ENCODE assay signal across 8 cellular contexts in genomic region chr6:112252571-112253504, GRCh38. TPM values are rescaled to one million over a fixed set of nuclear protein-coding genes. Genes with fewer than 3 reads are reported as not detected.
DNase-seq lines count a peak whose midpoint lies in the region; ATAC-seq and TF ChIP-seq lines count a peak whose summit lies in the region.

No MANE protein-coding gene starts in this region.

- BruUV-seq in mammary epithelial cell (replicated peaks; lab: Mats Ljungman, UMichigan) = no TSS peak

- no peak overlapping the region for H3K27ac ChIP-seq in mammary epithelial cell (ENCODE audit: insufficient read depth, low read depth, low read length)
- peak overlapping the region in 1 of 3 donors; percentile 47 for H3K27ac ChIP-seq in right lobe of liver
- peak overlapping the region; percentile 81 to 93 for H3K27ac ChIP-seq in testis

- intact Hi-C loops in mammary epithelial cell (cut with micrococcal nuclease) = no loop called here
- intact Hi-C loops in right lobe of liver (cut with DNase I) = no loop called here
- intact Hi-C loops in testis (cut with DNase I; ENCODE audit: low total_unique reads) = no loop called here

- H3K36me3 ChIP-seq in mammary epithelial cell (ENCODE audit: insufficient read depth, low read length) = no peaks in the 10 kb centered on the region
- no peaks in the 10 kb centered on the region for H3K36me3 ChIP-seq in right lobe of liver
- H3K36me3 ChIP-seq in testis (ENCODE audit: low read depth, missing control alignments) = no peaks in the 10 kb centered on the region

- H3K27ac Mint-ChIP-seq in activated CD8-positive, alpha-beta memory T cell treated with anti-CD3 and anti-CD28 coated beads, Interleukin-2, amount 10 ng/mL, durations not matched to agents 7 days and 5 days = no peak overlapping the region

- no peak for ATAC-seq in activated CD8-positive, alpha-beta memory T cell treated with anti-CD3 and anti-CD28 coated beads, Interleukin-2, amount 10 ng/mL, durations not matched to agents 7 days and 5 days
- ATAC-seq in right lobe of liver (no peak), HG03139 (IDR thresholded peaks at IDR 0.05; ENCODE audit: unreplicated experiment) (no peak)

- H3K4me3 ChIP-seq in mammary epithelial cell (replicated peaks in 1 of 3; ENCODE audit: insufficient read depth in 1 of 3, low read depth in 2 of 3, low read length in 3 of 3) (no peak overlapping the region), right lobe of liver (peak overlapping the region; percentile 49 to 66 (median 65)), testis (peak overlapping the region; percentile 69 to 82)

- no peak for DNase-seq in activated CD8-positive, alpha-beta memory T cell treated with anti-CD3 and anti-CD28 coated beads, Interleukin-2, amount 10 ng/mL, durations not matched to agents 7 days and 5 days
- no peak for DNase-seq in activated CD8-positive, alpha-beta memory T cell treated with anti-CD3 and anti-CD28 coated beads for 24 hours
- DNase-seq in mammary epithelial cell = no peak
- no peak for DNase-seq in right lobe of liver
- no peak for DNase-seq in testis
- DNase-seq in NCI-H345 (lab: John Stamatoyannopoulos, UW) = no peak
- no peak for DNase-seq in kidney glomerular epithelial cell (lab: John Stamatoyannopoulos, UW)

- peaks cover 12% of the 10 kb centered on the region for H3K4me1 Mint-ChIP-seq in activated CD8-positive, alpha-beta memory T cell treated with anti-CD3 and anti-CD28 coated beads, Interleukin-2, amount 10 ng/mL, durations not matched to agents 7 days and 5 days

- no peak overlapping the region for H3K9ac ChIP-seq in mammary epithelial cell (ENCODE audit: insufficient read depth, low read length)

- H3K4me2 ChIP-seq in mammary epithelial cell (ENCODE audit: insufficient read depth, low read depth, low read length) = peak overlapping the region; percentile 98

- H3K27me3 Mint-ChIP-seq in activated CD8-positive, alpha-beta memory T cell treated with anti-CD3 and anti-CD28 coated beads, Interleukin-2, amount 10 ng/mL, durations not matched to agents 7 days and 5 days = peaks cover 82% of the 10 kb centered on the region

- H4K20me1 ChIP-seq in mammary epithelial cell (ENCODE audit: insufficient read depth, low read length) = no peaks in the 10 kb centered on the region

- peaks cover 1% of the 10 kb centered on the region for H3K36me3 Mint-ChIP-seq in activated CD8-positive, alpha-beta memory T cell treated with anti-CD3 and anti-CD28 coated beads, Interleukin-2, amount 10 ng/mL, durations not matched to agents 7 days and 5 days

- H3K4me3 Mint-ChIP-seq in activated CD8-positive, alpha-beta memory T cell treated with anti-CD3 and anti-CD28 coated beads, Interleukin-2, amount 10 ng/mL, durations not matched to agents 7 days and 5 days = peak overlapping the region; percentile 61

- H3K9me3 ChIP-seq in mammary epithelial cell (replicated peaks; ENCODE audit: insufficient read depth, low read length) (no peaks in the 10 kb centered on the region), right lobe of liver (no peaks in the 10 kb centered on the region), testis (no peaks in the 10 kb centered on the region)

- dilution Hi-C loops in mammary epithelial cell (cut with HindIII; ENCODE audit: low sequenced_read_pairs) = no loop called here

- 65% methylated on average over 2 of the region's 2 CpGs for WGBS in mammary epithelial cell (ENCODE audit: low coverage, missing lambda C conversion rate)
- WGBS in right lobe of liver (ENCODE audit: insufficient coverage, low coverage, low lambda C conversion rate, missing lambda C conversion rate) = 46% methylated on average over 2 of the region's 2 CpGs
- WGBS in testis, 2 donors = 17 to 24% methylated on average over 2 of the region's 2 CpGs

- H3K27me3 ChIP-seq in mammary epithelial cell (ENCODE audit: insufficient read depth, low read length) (no peaks in the 10 kb centered on the region), right lobe of liver (no peaks in the 10 kb centered on the region), testis (no peaks in the 10 kb centered on the region)

- H3K79me2 ChIP-seq in mammary epithelial cell (ENCODE audit: insufficient read depth, low read length) = no peaks in the 10 kb centered on the region

- H2AFZ ChIP-seq in mammary epithelial cell (ENCODE audit: low read depth, low read length) = peak overlapping the region; percentile 92

- TF ChIP-seq POLR2A in right lobe of liver (IDR thresholded peaks at IDR 0.05) (no peak), testis (IDR thresholded peaks at IDR 0.05) (no peak)

- CTCF ChIA-PET in activated CD8-positive, alpha-beta memory T cell treated with anti-CD3 and anti-CD28 coated beads, Interleukin-2, amount 10 ng/mL, durations not matched to agents 7 days and 5 days (lab: Charles Lee) = interaction anchor here (1.2 to 1.8 kb wide), 2 partner anchors 59 to 73 kb away, joined by 4 to 6 read pairs; no protein-coding TSS in a partner anchor
- CTCF ChIA-PET in mammary epithelial cell (lab: Charles Lee; ENCODE audit: low non-redundant PET) = no interaction called here

- no peaks in the 10 kb centered on the region for H3K9me3 Mint-ChIP-seq in activated CD8-positive, alpha-beta memory T cell treated with anti-CD3 and anti-CD28 coated beads, Interleukin-2, amount 10 ng/mL, durations not matched to agents 7 days and 5 days (ENCODE audit: low read depth)

- H3K4me1 ChIP-seq in mammary epithelial cell (ENCODE audit: insufficient read depth, low read length) (peaks cover 4% of the 10 kb centered on the region), right lobe of liver (peaks cover 0 to 3% (median 0%) of the 10 kb centered on the region in 4 donors), testis (peaks cover 22% of the 10 kb centered on the region)

- TF ChIP-seq CTCF in mammary epithelial cell (conservative IDR thresholded peaks at IDR 0.05 in 1 of 2, IDR thresholded peaks at IDR 0.05 in 1 of 2; ENCODE audit: extremely low read depth in 1 of 2, insufficient read depth in 1 of 2, low read depth in 1 of 2, low read length in 2 of 2) = no peak
- no peak for TF ChIP-seq CTCF in right lobe of liver (IDR thresholded peaks at IDR 0.05)
- TF ChIP-seq CTCF in testis (IDR thresholded peaks at IDR 0.05) = no peak

- in situ Hi-C loops in mammary epithelial cell (cut with MboI; ENCODE audit: low sequenced_read_pairs in 2 of 2) = no loop called here

RNA-seq across cellular contexts. Expression of gene LAMA4, which starts 1.5 kb away (rescaled TPM):
- not detected for total RNA-seq in activated CD8-positive, alpha-beta memory T cell treated with anti-CD3 and anti-CD28 coated beads, Interleukin-2, amount 10 ng/mL, durations not matched to agents 7 days and 5 days
- total RNA-seq in mammary epithelial cell (1 to 10 TPM in 1 of 2 donors, under 1 TPM in 1; 0.35 to 1.2 TPM), right lobe of liver (1 to 10 TPM; 2.9 to 8.3 (median 4.2) TPM), testis (10 to 100 TPM; 49.2 to 61.0 TPM)
- polyA plus RNA-seq in mammary epithelial cell (0.18 TPM), testis (ENCODE audit: insufficient read depth, low read depth, low replicate concordance) (37.6 TPM)
- polyA minus RNA-seq in mammary epithelial cell = not detected

Comparison
In these comparisons a context has a peak if more than half of its experiments do, and no peak if none do; other contexts are left out.
1. H3K4me3 ChIP-seq: peak in right lobe of liver (3 of 3) and testis (2 of 2); none in mammary epithelial cell (0 of 3).
2. RNA of gene LAMA4, which starts 1.5 kb away (total RNA-seq): 49.2 to 61.0 TPM in testis; 2.9 to 8.3 TPM in right lobe of liver, 0.35 to 1.2 TPM in mammary epithelial cell and not detected in activated CD8-positive, alpha-beta memory T cell treated with anti-CD3 and anti-CD28 coated beads, Interleukin-2, amount 10 ng/mL, durations not matched to agents 7 days and 5 days; every median in the first group is over 4 times any median in the second.